Comparison of ENCODE assay signal across 8 cellular contexts in the genomic region with DNA sequence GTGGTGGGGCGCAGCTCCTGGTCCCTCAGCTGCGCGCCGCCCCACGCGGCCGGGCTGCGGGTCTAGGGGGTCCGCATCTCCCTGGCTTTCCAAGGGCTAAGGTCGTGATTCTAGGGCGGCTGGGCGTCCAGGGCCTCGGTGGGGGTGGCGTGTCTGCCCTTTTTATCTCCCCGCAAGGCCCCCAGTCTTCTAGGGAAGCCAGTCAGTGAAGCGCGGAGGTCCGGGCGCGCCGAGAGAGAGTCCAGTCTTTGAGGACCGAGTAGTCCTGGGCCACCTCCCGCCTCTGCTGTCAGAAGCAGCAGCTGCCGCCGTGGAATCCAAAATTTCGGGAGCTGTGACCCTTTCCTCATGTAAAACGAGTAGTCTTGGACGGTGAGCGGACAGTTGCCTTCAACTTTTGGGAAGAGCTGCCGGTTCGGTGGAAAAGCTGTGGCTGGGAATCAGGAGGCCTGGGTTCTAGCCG. TPM values are rescaled to one million over a fixed set of nuclear protein-coding genes. Genes with fewer than 3 reads are reported as not detected.
DNase-seq lines count a peak whose midpoint lies in the region; ATAC-seq and TF ChIP-seq lines count a peak whose summit lies in the region.
"Not testable (repeated sequence)": the region's sequence is repeated elsewhere in the genome, so short reads cannot be mapped to it uniquely, and the experiment has no call there.

No MANE protein-coding gene starts in this region.

- peaks cover 17% of the 10 kb centered on the region for H3K4me1 Mint-ChIP-seq in GM23338
- peaks cover 58 to 61% (median 59%) of the 10 kb centered on the region in 3 donors for H3K4me1 Mint-ChIP-seq in T-cell
- H3K4me1 Mint-ChIP-seq in naive B cell, result peaks cover 52 to 74% (median 69%) of the 10 kb centered on the region in 3 donors

- peaks cover 20% of the 10 kb centered on the region for H3K27me3 Mint-ChIP-seq in GM23338 (ENCODE audit: insufficient read depth, low read depth, poor library complexity)
- not testable (repeated sequence) for H3K27me3 Mint-ChIP-seq in T-cell, naive B cell

- H3K4me3 Mint-ChIP-seq in GM23338 (peak overlapping the region; percentile 96), T-cell (peak overlapping the region; percentile 86 to 96 (median 96)), naive B cell (peak overlapping the region; percentile 96 to 98 (median 97))

- H3F3A ChIP-seq in GM23338 (replicated peaks; ENCODE audit: low read depth), result not testable (repeated sequence)

- peaks cover 13% of the 10 kb centered on the region for H3K27me3 ChIP-seq in GM23338 (ENCODE audit: insufficient read depth)
- not testable (repeated sequence) for H3K27me3 ChIP-seq in HL-60 (ENCODE audit: insufficient read depth, poor library complexity, severe bottlenecking); brain microvascular endothelial cell (replicated peaks); cardiac muscle cell; subcutaneous abdominal adipose tissue (ENCODE audit: control insufficient read depth in 5 of 5, insufficient read depth in 4 of 5, low read length in 5 of 5)

- not testable (repeated sequence) for H3K36me3 Mint-ChIP-seq in GM23338 (ENCODE audit: low read depth); naive B cell
- peaks cover 12% of the 10 kb centered on the region for H3K36me3 Mint-ChIP-seq in T-cell

- peaks cover 50% of the 10 kb centered on the region for H3K79me2 ChIP-seq in GM23338 (replicated peaks; ENCODE audit: insufficient read depth)

- H3K4me1 ChIP-seq in GM23338 (ENCODE audit: insufficient read depth) (peaks cover 26% of the 10 kb centered on the region), subcutaneous abdominal adipose tissue (ENCODE audit: control insufficient read depth in 5 of 5, insufficient read depth in 5 of 5, low read length in 5 of 5) (peaks cover 2 to 17% (median 8%) of the 10 kb centered on the region in 5 donors)
- H3K4me1 ChIP-seq in cardiac muscle cell (ENCODE audit: low read depth), result not testable (repeated sequence)

- H2AFZ ChIP-seq in GM23338, result peak overlapping the region; percentile 86

- not testable (repeated sequence) for TF ChIP-seq CTCF in GM23338 (conservative IDR thresholded peaks at IDR 0.05; ENCODE audit: low read depth in 2 of 2); HL-60 (IDR thresholded peaks at IDR 0.05; ENCODE audit: insufficient read depth, low read length); brain microvascular endothelial cell (IDR thresholded peaks at IDR 0.05; ENCODE audit: low read depth, low read length, missing control alignments); cardiac muscle cell (IDR thresholded peaks at IDR 0.05; ENCODE audit: low read depth, low read length)

- peak; percentile 59 for DNase-seq in DMS53 (lab: John Stamatoyannopoulos, UW)
- DNase-seq in GM23338 (ENCODE audit: low spot score); T-cell; naive B cell: not testable (repeated sequence)
- peak in 1 of 2 experiments; percentile 24 for DNase-seq in HL-60 (ENCODE audit: low read depth in 1 of 2, low spot score in 1 of 2)
- DNase-seq in brain microvascular endothelial cell, result peak; percentile 12
- peak in 1 of 2 donors; percentile 21 for DNase-seq in cardiac muscle cell (ENCODE audit: low read depth in 1 of 2, low spot score in 1 of 2)

- peak overlapping the region; percentile 90 for H3K4me2 ChIP-seq in GM23338

- H3K27ac ChIP-seq in GM23338 (ENCODE audit: low read depth), result not testable (repeated sequence)
- H3K27ac ChIP-seq in HL-60 (replicated peaks), result peak overlapping the region; percentile 81
- peak overlapping the region; percentile 85 for H3K27ac ChIP-seq in brain microvascular endothelial cell
- H3K27ac ChIP-seq in cardiac muscle cell, result peak overlapping the region; percentile 80
- peak overlapping the region; percentile 90 for H3K27ac ChIP-seq in subcutaneous abdominal adipose tissue (ENCODE audit: low read depth, low read length)

- peak; percentile 70 for ATAC-seq in GM23338
- ATAC-seq in T-cell (replicated peaks in 1 of 4), result peak in 1 of 4 experiments; percentile 2
- not testable (repeated sequence) for ATAC-seq in naive B cell (ENCODE audit: low read depth in 2 of 2)

- H3K9me3 Mint-ChIP-seq in GM23338, T-cell, naive B cell: not testable (repeated sequence)

- peaks cover 13% of the 10 kb centered on the region for H4K20me1 ChIP-seq in GM23338 (replicated peaks; ENCODE audit: insufficient read depth)

- peak overlapping the region; percentile 1 to 90 (median 85) for H3K9ac ChIP-seq in subcutaneous abdominal adipose tissue (ENCODE audit: low read length in 5 of 5)

- H3K4me3 ChIP-seq in GM23338 (peak overlapping the region; percentile 87), HL-60 (replicated peaks; ENCODE audit: insufficient read depth, low read length) (peak overlapping the region; percentile 94), brain microvascular endothelial cell (ENCODE audit: low read depth, low read length) (peak overlapping the region; percentile 90), cardiac muscle cell (peak overlapping the region; percentile 90), subcutaneous abdominal adipose tissue (ENCODE audit: low read depth in 1 of 5, low read length in 5 of 5) (peak overlapping the region; percentile 77 to 97 (median 92))

- not testable (repeated sequence) for H3K9me3 ChIP-seq in cardiac muscle cell (ENCODE audit: low read depth); subcutaneous abdominal adipose tissue (ENCODE audit: control insufficient read depth in 5 of 5, low read length in 5 of 5)

- POLR2A ChIA-PET in T-cell (lab: Charles Lee), result interaction anchor here (0.6 to 2.4 kb wide), 3 partner anchors 11 to 113 kb away, joined by 5 to 14 read pairs (median 6); a partner anchor contains a TSS

- not testable (repeated sequence) for H3K9me2 ChIP-seq in GM23338 (ENCODE audit: insufficient read depth)

- H3K27ac Mint-ChIP-seq in GM23338 (peak overlapping the region; percentile 96), T-cell (peak overlapping the region; percentile 97), naive B cell (peak overlapping the region; percentile 97 to 99 (median 98))

- CTCF ChIA-PET in T-cell (lab: Charles Lee), result interaction anchor here (0.5 to 3.8 kb wide), 3 partner anchors 40 to 98 kb away, joined by 3 to 11 read pairs (median 3); a partner anchor contains a TSS

- in situ Hi-C loops in brain microvascular endothelial cell (cut with HindIII; ENCODE audit: low pct_ligation_motif_present, low sequenced_read_pairs), result not testable (repeated sequence)

- not testable (repeated sequence) for H3K36me3 ChIP-seq in GM23338 (ENCODE audit: insufficient read depth); brain microvascular endothelial cell (replicated peaks); cardiac muscle cell; subcutaneous abdominal adipose tissue (ENCODE audit: control insufficient read depth in 5 of 5, insufficient read depth in 5 of 5, low read length in 5 of 5)

RNA-seq across cellular contexts. Expression of a gene that starts 40.2 kb away (rescaled TPM):
- 26.7 and 29.8 TPM in 2 replicates for total RNA-seq in GM23338 (2014; rRNA removed; shearing (Covaris generic))
- polyA plus RNA-seq in GM23338 (2016; fragmentation: Nextera tagmentation; extraction: Ambion mirVana), result 34.3 and 38.8 TPM in 2 replicates
- total RNA-seq in T-cell, result 10 to 100 TPM; 29.1 to 44.2 (median 33.5) TPM
- total RNA-seq in cardiac muscle cell, result 15.0 and 16.3 TPM in 2 replicates
- polyA plus RNA-seq in cardiac muscle cell, result 18.8 and 28.3 TPM in 2 replicates
- 100 to 1,000 TPM; 156 to 214 (median 187) TPM for polyA plus RNA-seq in naive B cell (ENCODE audit: low read depth in 6 of 6)

RNA-seq across cellular contexts. Expression of a gene that starts 46.1 kb away (rescaled TPM):
- total RNA-seq in GM23338 (2014; rRNA removed; shearing (Covaris generic)), result 0.17 and 0.27 TPM in 2 replicates
- polyA plus RNA-seq in GM23338 (2016; fragmentation: Nextera tagmentation; extraction: Ambion mirVana), result 0.30 and 0.60 TPM in 2 replicates
- total RNA-seq in T-cell, result 10 to 100 TPM in 1 of 5 donors, 1 to 10 TPM in 4; 1.7 to 12.4 (median 4.4) TPM
- 0.88 TPM in 1 of 2 replicates, not detected in the other for total RNA-seq in cardiac muscle cell
- 0.14 TPM in 1 of 2 replicates, not detected in the other for polyA plus RNA-seq in cardiac muscle cell
- polyA plus RNA-seq in naive B cell (ENCODE audit: low read depth in 6 of 6), result 10 to 100 TPM; 17.1 to 83.5 (median 45.3) TPM
